8 cellular contexts compared by ENCODE assay signal in the genomic region with DNA sequence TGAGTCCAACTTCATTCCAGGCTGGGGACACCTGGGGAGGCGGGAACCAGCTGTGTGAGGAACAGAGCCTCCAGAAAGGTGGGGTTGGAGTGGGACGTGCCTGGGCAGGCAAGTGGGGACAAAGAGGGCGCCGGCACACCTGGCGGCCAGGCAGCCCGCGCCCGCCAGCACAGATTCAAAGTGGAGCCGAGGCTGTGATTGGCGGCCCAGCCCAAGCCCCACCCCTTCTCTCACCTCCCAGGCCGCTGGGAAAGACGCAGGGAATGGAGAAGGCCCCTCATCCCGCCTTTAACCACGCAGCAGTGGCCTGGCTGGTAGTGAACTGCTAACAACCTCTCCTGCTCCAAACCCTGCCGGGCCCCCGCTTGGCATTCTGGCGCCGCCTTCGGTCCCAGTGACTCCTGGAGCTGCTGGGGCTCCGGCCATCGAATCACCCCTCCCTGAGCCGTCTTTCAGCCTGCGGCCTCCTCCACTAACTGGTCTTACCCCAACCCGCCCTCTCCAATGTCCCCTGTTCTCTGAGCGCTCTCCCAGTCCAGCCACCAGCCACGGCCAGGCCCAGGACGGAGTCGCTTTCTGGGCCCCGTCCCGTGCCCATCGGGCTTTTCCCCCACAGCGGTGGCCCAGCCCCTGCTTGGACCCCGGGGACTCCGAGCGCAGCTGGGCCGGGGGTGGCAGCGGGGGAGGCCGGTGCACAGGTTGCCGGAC. TPM values are rescaled to one million over a fixed set of nuclear protein-coding genes. Genes with fewer than 3 reads are reported as not detected.
A peak's percentile ranks its signal among the peaks of the same experiment; 100 is the strongest.
DNase-seq lines count a peak whose midpoint lies in the region; ATAC-seq, FAIRE-seq and TF ChIP-seq lines count a peak whose summit lies in the region.

No MANE protein-coding gene starts in this region.

- H3K9me3 ChIP-seq in HUES64 (ENCODE audit: insufficient read depth, low read depth, low read length) (no peaks in the 10 kb centered on the region), right lobe of liver (no peaks in the 10 kb centered on the region)

- H3K27ac ChIP-seq in HUES64 (ENCODE audit: low read depth, low read length) (peak overlapping the region; percentile 99), right lobe of liver (peak overlapping the region; percentile 90 to 98 (median 95))

- H3K4me3 ChIP-seq in HUES64 (ENCODE audit: low read length) (peak overlapping the region; percentile 56), astrocyte of the cerebellum (ENCODE audit: low read depth, low read length) (peak overlapping the region; percentile 30), right lobe of liver (peak overlapping the region; percentile 44 to 65 (median 62))

- H3K36me3 ChIP-seq in HUES64 (ENCODE audit: insufficient read depth, low read length) (no peaks in the 10 kb centered on the region), right lobe of liver (no peaks in the 10 kb centered on the region)

- H3K27me3 ChIP-seq in HUES64 (ENCODE audit: insufficient read depth, low read length) (no peaks in the 10 kb centered on the region), right lobe of liver (no peaks in the 10 kb centered on the region)

- no peak for FAIRE-seq in urothelium cell line (lab: Jason Lieb, UNC)

- intact Hi-C loops in right lobe of liver (cut with DNase I) = no loop called here

- ATAC-seq in right lobe of liver (peak; percentile 18 to 65 (median 52)), HG03139 (IDR thresholded peaks at IDR 0.05; ENCODE audit: unreplicated experiment) (no peak), HG03439 (IDR thresholded peaks at IDR 0.05; ENCODE audit: unreplicated experiment) (no peak)

- WGBS in HUES64 = 2% methylated on average over 39 of the region's 39 CpGs
- WGBS in right lobe of liver (ENCODE audit: insufficient coverage, low coverage, low lambda C conversion rate, missing lambda C conversion rate) = 17% methylated on average over 6 of the region's 39 CpGs

- H3K4me1 ChIP-seq in HUES64 (ENCODE audit: insufficient read depth, low read length) (peaks cover 9% of the 10 kb centered on the region), right lobe of liver (peaks cover 0 to 7% (median 1%) of the 10 kb centered on the region in 4 donors)

- DNase-seq in ELF-1 (ENCODE audit: low read depth, low spot score) (peak; percentile 93), astrocyte of the cerebellum (ENCODE audit: low read depth) (no peak), right lobe of liver (peak in 2 of 3 donors; percentile 58 to 71), urothelium cell line (ENCODE audit: low spot score) (peak; percentile 26), EL (no peak)

- peak overlapping the region; percentile 94 for H3K9ac ChIP-seq in HUES64 (ENCODE audit: low read depth, low read length)

- in situ Hi-C loops in astrocyte of the cerebellum (cut with HindIII; ENCODE audit: low sequenced_read_pairs) = no loop called here

- TF ChIP-seq CTCF in astrocyte of the cerebellum (IDR thresholded peaks at IDR 0.05; ENCODE audit: low read depth, low read length, missing control alignments) (no peak), right lobe of liver (IDR thresholded peaks at IDR 0.05) (no peak)

- TF ChIP-seq POLR2A in right lobe of liver (IDR thresholded peaks at IDR 0.05) = no peak

RNA-seq across cellular contexts. Expression of gene PTMA, which starts 27.9 kb away (rescaled TPM):
- 1,960 TPM for polyA plus RNA-seq in HUES64 (2013, experiment 1 of 2)
- 2,220 TPM for polyA plus RNA-seq in HUES64 (2013, experiment 2 of 2)
- 100 to 1,000 TPM; 180 to 373 (median 252) TPM for total RNA-seq in right lobe of liver

Comparison
In these comparisons a context has a peak if more than half of its experiments do, and no peak if none do; other contexts are left out.
1. DNase-seq: peak in ELF-1 (single experiment), right lobe of liver (2 of 3) and urothelium cell line (single experiment); none in astrocyte of the cerebellum (single experiment) and EL (single experiment).
2. ATAC-seq: peak in right lobe of liver (4 of 4); none in HG03139 (single experiment) and HG03439 (single experiment).
3. Peak in every context shown above with its lines, with median percentiles within 50 percentile points of each other: H3K4me3 ChIP-seq.